Comparison of ENCODE assay signal across 1 cellular context in genomic region chr16:22188267-22188594, GRCh38.
TF ChIP-seq lines count a peak whose summit lies in the region.

No MANE protein-coding gene starts in this region.

TF ChIP-seq in endothelial cell of umbilical vein, 7 proteins besides CTCF, POLR2A, EP300 and RAD21:
- TF ChIP-seq MAX (IDR thresholded peaks at IDR 0.05; ENCODE audit: insufficient read depth, insufficient read length) = no peak
- TF ChIP-seq EZH2 (IDR thresholded peaks at IDR 0.05; ENCODE audit: borderline replicate concordance, low read depth, low read length, severe bottlenecking) = no peak
- no peak for TF ChIP-seq MYC (IDR thresholded peaks at IDR 0.05; ENCODE audit: low read depth, low read length)
- TF ChIP-seq JUN (IDR thresholded peaks at IDR 0.05; ENCODE audit: borderline replicate concordance, insufficient read depth, insufficient read length, low read depth) = no peak
- no peak for TF ChIP-seq GATA2 (IDR thresholded peaks at IDR 0.05; ENCODE audit: insufficient read depth, insufficient read length, low read depth, low read length)
- no peak for TF ChIP-seq FOS (IDR thresholded peaks at IDR 0.05; ENCODE audit: borderline replicate concordance, insufficient read depth, low read length)
- no peak for TF ChIP-seq POLR2AphosphoS5 (IDR thresholded peaks at IDR 0.05; ENCODE audit: insufficient read depth, low read depth, low read length)
